ENCODE assay signal across 8 cellular contexts in the genomic region with DNA sequence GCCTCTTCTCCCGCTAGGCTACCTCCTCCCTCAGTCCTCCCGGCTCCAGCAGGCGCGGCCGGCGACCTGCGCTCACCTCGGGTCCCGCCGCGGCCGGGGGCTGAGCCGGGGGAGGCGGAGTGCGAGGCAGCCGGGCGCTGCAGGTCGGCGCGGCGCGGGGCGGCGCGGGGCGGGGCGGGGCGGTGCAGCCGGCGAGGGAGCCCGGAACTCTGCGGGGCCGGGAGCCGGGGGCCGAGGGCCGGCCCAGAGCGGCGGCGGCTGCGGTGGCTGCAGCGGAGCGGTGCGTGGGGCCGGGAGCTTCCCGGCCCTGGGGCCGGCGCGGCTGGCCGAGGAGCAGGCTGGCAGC. TPM values are rescaled to one million over a fixed set of nuclear protein-coding genes. Genes with fewer than 3 reads are reported as not detected.
DNase-seq lines count a peak whose midpoint lies in the region; ATAC-seq and TF ChIP-seq lines count a peak whose summit lies in the region.

No MANE protein-coding gene starts in this region.

- H3K4me1 ChIP-seq in IMR-90 (ENCODE audit: control insufficient read depth, insufficient read depth, low read length) = peaks cover 10% of the 10 kb centered on the region
- peaks cover 14% of the 10 kb centered on the region for H3K4me1 ChIP-seq in ovary (ENCODE audit: insufficient read depth)

- H4K5ac ChIP-seq in IMR-90 (ENCODE audit: low read depth, low read length) = no peak overlapping the region

- 0% methylated on average over 16 of the region's 49 CpGs; no CpG with 5 or more reads in 1 of the 2 experiments for WGBS in IMR-90 (ENCODE audit: extremely low coverage in 2 of 2, insufficient read length in 1 of 2), 2 experiments
- 0 to 1% (median 1%) methylated on average over 5 to 49 of the region's 49 CpGs for WGBS in ovary, 3 donors

- H3K36me3 ChIP-seq in IMR-90 (ENCODE audit: control insufficient read depth, insufficient read depth, low read length) = no peaks in the 10 kb centered on the region
- H3K36me3 ChIP-seq in ovary = no peaks in the 10 kb centered on the region

- H3K27ac ChIP-seq in IMR-90 (ENCODE audit: insufficient read depth, low read length) (peak overlapping the region; percentile 98), ovary (peak overlapping the region; percentile 79 to 97)

- H2AK5ac ChIP-seq in IMR-90 (ENCODE audit: low read depth, low read length) = no peak overlapping the region

- H3K4me3 ChIP-seq in IMR-90 (ENCODE audit: insufficient read depth, low read depth, low read length) (peak overlapping the region; percentile 98), fibroblast of the aortic adventitia (ENCODE audit: low read depth, low read length) (peak overlapping the region; percentile 87), ovary (peak overlapping the region; percentile 88)

- POLR2A ChIA-PET in GM10248 (lab: Yijun Ruan, JAX) (no interaction called here), IMR-90 (lab: Charles Lee; ENCODE audit: unreplicated experiment) (no interaction called here)

- peak overlapping the region; percentile 66; the same call in 1 of the 2 replicates for H3K18ac ChIP-seq in IMR-90 (ENCODE audit: low read depth, low read length)

- dilution Hi-C loops in IMR-90 (cut with HindIII; ENCODE audit: low sequenced_read_pairs, unreplicated experiment) = no loop called here

- H3K4ac ChIP-seq in IMR-90 (ENCODE audit: low read depth, low read length) = peak overlapping the region; percentile 78

- TF ChIP-seq CTCF in GM10248 (IDR thresholded peaks at IDR 0.05; ENCODE audit: control extremely low read depth, extremely low read depth, low read depth, missing control alignments) = no peak
- TF ChIP-seq CTCF in IMR-90 (conservative IDR thresholded peaks at IDR 0.05; ENCODE audit: low read depth, low read length) = no peak
- no peak for TF ChIP-seq CTCF in fibroblast of the aortic adventitia (IDR thresholded peaks at IDR 0.05; ENCODE audit: insufficient read depth, low read length)
- TF ChIP-seq CTCF in ovary (IDR thresholded peaks at IDR 0.05) = no peak

- in situ Hi-C loops in IMR-90 (cut with MboI; ENCODE audit: low sequenced_read_pairs) = loop anchor here (5.0 kb wide), 1 partner anchor 88 kb away; no protein-coding TSS in a partner anchor

- peak overlapping the region; percentile 51; the same call in 1 of the 2 replicates for H4K91ac ChIP-seq in IMR-90 (ENCODE audit: insufficient read depth, low read depth, low read length)

- H2BK120ac ChIP-seq in IMR-90 (ENCODE audit: low read depth, low read length) = peak overlapping the region; percentile 37; the same call in 1 of the 2 replicates

- 0 out of 3 replicates have a peak overlapping the region, but pooled peaks have one; percentile 31 for H2BK15ac ChIP-seq in IMR-90 (ENCODE audit: low read depth, low read length)

- H3K9ac ChIP-seq in IMR-90 (ENCODE audit: low read depth, low read length) = peak overlapping the region; percentile 97

- peak; percentile 57 for DNase-seq in GM10248 (ENCODE audit: extremely low spot score)
- DNase-seq in IMR-90 = no peak
- DNase-seq in activated T-helper 1 cell treated with anti-CD3 and anti-CD28 coated beads, Interleukin-2, amount 50 U/mL, for 16 hours (ENCODE audit: low read depth in 1 of 2, low spot score in 1 of 2) = peak; percentile 22 to 51
- peak; percentile 4 for DNase-seq in fibroblast of the aortic adventitia (ENCODE audit: low read depth)
- DNase-seq in ovary = peak in 4 of 5 donors; percentile 50 to 74 (median 60)
- no peak for DNase-seq in OCI-M1 (lab: John Stamatoyannopoulos, UW)
- no peak for DNase-seq in NCI-H2196 (lab: John Stamatoyannopoulos, UW; ENCODE audit: unreplicated experiment)

- H3K27me3 ChIP-seq in IMR-90 (ENCODE audit: control insufficient read depth, insufficient read depth, low read length) = no peaks in the 10 kb centered on the region
- H3K27me3 ChIP-seq in ovary = no peaks in the 10 kb centered on the region

- H3K9me1 ChIP-seq in IMR-90 (ENCODE audit: insufficient read depth, low read length) = peaks cover 14% of the 10 kb centered on the region

- H4K8ac ChIP-seq in IMR-90 (ENCODE audit: low read depth in 2 of 2, low read length in 2 of 2) = peak overlapping the region in 1 of 2 experiments; percentile 55; a peak in 1 of 4 replicates

- no peak for TF ChIP-seq POLR2A in IMR-90 (IDR thresholded peaks at IDR 0.05; ENCODE audit: low read depth, low read length)
- TF ChIP-seq POLR2A in ovary (IDR thresholded peaks at IDR 0.05) = no peak

- intact Hi-C loops in IMR-90 (cut with micrococcal nuclease) = loop anchor here (1.0 to 10.0 kb wide), 5 partner anchors 45 to 247 kb away; a partner anchor contains a TSS
- intact Hi-C loops in ovary (cut with DNase I) = no loop called here

- H2AK9ac ChIP-seq in IMR-90 (replicated peaks; ENCODE audit: low read depth, low read length, poor library complexity) = peak overlapping the region; percentile 94

- H3K14ac ChIP-seq in IMR-90 (replicated peaks; ENCODE audit: low read depth, low read length) = peak overlapping the region; percentile 57

- no peak for TF ChIP-seq EP300 in ovary (IDR thresholded peaks at IDR 0.05)

- H3K9me3 ChIP-seq in IMR-90 (ENCODE audit: control insufficient read depth, insufficient read depth, low read length) = no peaks in the 10 kb centered on the region
- no peaks in the 10 kb centered on the region for H3K9me3 ChIP-seq in ovary

- peak overlapping the region; percentile 70 for H3K23ac ChIP-seq in IMR-90 (ENCODE audit: low read depth, low read length)

- CTCF ChIA-PET in GM10248 (lab: Yijun Ruan, JAX) = interaction anchor here (1.2 to 1.3 kb wide), 3 partner anchors 43 to 367 kb away, joined by 3 read pairs; no protein-coding TSS in a partner anchor
- CTCF ChIA-PET in IMR-90 (lab: Yijun Ruan, JAX) = interaction anchor here (0.8 to 1.7 kb wide), 3 partner anchors 17 to 26 kb away, joined by 3 to 6 read pairs (median 5); no protein-coding TSS in a partner anchor

- peak overlapping the region; percentile 93 for H2BK5ac ChIP-seq in IMR-90 (ENCODE audit: low read depth, low read length, poor library complexity, severe bottlenecking)

- peak overlapping the region; percentile 82; the same call in 1 of the 2 replicates for H3K4me2 ChIP-seq in IMR-90 (ENCODE audit: low read depth, low read length)

- peak; percentile 39 for ATAC-seq in GM21717 (IDR thresholded peaks at IDR 0.05; ENCODE audit: unreplicated experiment)
- peak; percentile 60 for ATAC-seq in IMR-90 (ENCODE audit: low read depth)

- no peak overlapping the region for H2BK20ac ChIP-seq in IMR-90 (ENCODE audit: low read depth, low read length)

- H3K79me1 ChIP-seq in IMR-90 (ENCODE audit: low read depth in 1 of 2, low read length in 2 of 2) = peaks cover 26 to 49% of the 10 kb centered on the region in 2 experiments

- peaks cover 37% of the 10 kb centered on the region; the same call in 1 of the 2 replicates for H4K20me1 ChIP-seq in IMR-90 (ENCODE audit: insufficient read depth, low read length)

- peak overlapping the region; percentile 74; the same call in 1 of the 2 replicates for H3K56ac ChIP-seq in IMR-90 (ENCODE audit: extremely low read depth, insufficient read depth, low read length)

- no peak for TF ChIP-seq RAD21 in IMR-90 (IDR thresholded peaks at IDR 0.05; ENCODE audit: low read length)

- peak overlapping the region; percentile 92 for H2AFZ ChIP-seq in IMR-90 (replicated peaks; ENCODE audit: low read length, poor library complexity)

- BruUV-seq in IMR-90 (replicated peaks; lab: Mats Ljungman, UMichigan) = no TSS peak

TF ChIP-seq in IMR-90, 13 proteins besides CTCF, POLR2A, EP300 and RAD21:
- TF ChIP-seq BHLHE40 (IDR thresholded peaks at IDR 0.05; ENCODE audit: low read depth, low read length) (no peak), MAZ (IDR thresholded peaks at IDR 0.05; ENCODE audit: borderline replicate concordance, low read depth, low read length) (no peak), MXI1 (IDR thresholded peaks at IDR 0.05; ENCODE audit: borderline replicate concordance, low read depth, low read length) (no peak), CHD1 (IDR thresholded peaks at IDR 0.05; ENCODE audit: low read depth, low read length) (no peak), SMC3 (IDR thresholded peaks at IDR 0.05; ENCODE audit: low read depth, low read length) (no peak), FOS (IDR thresholded peaks at IDR 0.05; ENCODE audit: low read depth, low read length) (no peak), RCOR1 (IDR thresholded peaks at IDR 0.05; ENCODE audit: insufficient replicate concordance, low read length) (no peak), CEBPB (IDR thresholded peaks at IDR 0.05; ENCODE audit: low read depth, low read length) (no peak)
- TF ChIP-seq, protein P1, sequence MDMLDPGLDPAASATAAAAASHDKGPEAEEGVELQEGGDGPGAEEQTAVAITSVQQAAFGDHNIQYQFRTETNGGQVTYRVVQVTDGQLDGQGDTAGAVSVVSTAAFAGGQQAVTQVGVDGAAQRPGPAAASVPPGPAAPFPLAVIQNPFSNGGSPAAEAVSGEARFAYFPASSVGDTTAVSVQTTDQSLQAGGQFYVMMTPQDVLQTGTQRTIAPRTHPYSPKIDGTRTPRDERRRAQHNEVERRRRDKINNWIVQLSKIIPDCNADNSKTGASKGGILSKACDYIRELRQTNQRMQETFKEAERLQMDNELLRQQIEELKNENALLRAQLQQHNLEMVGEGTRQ (IDR thresholded peaks at IDR 0.05; ENCODE audit: low read depth, low read length) = no peak

RNA-seq across cellular contexts. Expression of a gene that starts 0.4 kb away (rescaled TPM):
- total RNA-seq in IMR-90 (2012; rRNA removed) = 21.1 and 24.2 TPM in 2 replicates
- polyA plus RNA-seq in IMR-90 (2012; rRNA removed) = 32.0 and 40.8 TPM in 2 replicates
- polyA plus RNA-seq in IMR-90 (2012; cell fraction: cytosol; rRNA removed) = 24.3 and 50.9 TPM in 2 replicates
- polyA plus RNA-seq in IMR-90 (2012; cell fraction: nucleus; rRNA removed; ENCODE audit: low replicate concordance) = 13.1 and 33.6 TPM in 2 replicates
- total RNA-seq in fibroblast of the aortic adventitia (ENCODE audit: low replicate concordance) = 16.2 and 32.9 TPM in 2 replicates
- total RNA-seq in ovary = 10 to 100 TPM; 23.4 to 49.5 (median 30.4) TPM
- 10 to 100 TPM; 23.4 to 51.2 TPM for polyA plus RNA-seq in ovary

Comparison
In these comparisons a context has a peak if more than half of its experiments do, and no peak if none do; other contexts are left out.
1. DNase-seq: peak in GM10248 (single experiment), activated T-helper 1 cell treated with anti-CD3 and anti-CD28 coated beads, Interleukin-2, amount 50 U/mL, for 16 hours (2 of 2), fibroblast of the aortic adventitia (single experiment) and ovary (4 of 5); none in IMR-90 (single experiment), OCI-M1 (single experiment) and NCI-H2196 (single experiment).
2. Peak in every context shown above with its lines, with median percentiles within 50 percentile points of each other: H3K4me3 ChIP-seq.